ENCODE assay signal across 1 cellular context in the genomic region with DNA sequence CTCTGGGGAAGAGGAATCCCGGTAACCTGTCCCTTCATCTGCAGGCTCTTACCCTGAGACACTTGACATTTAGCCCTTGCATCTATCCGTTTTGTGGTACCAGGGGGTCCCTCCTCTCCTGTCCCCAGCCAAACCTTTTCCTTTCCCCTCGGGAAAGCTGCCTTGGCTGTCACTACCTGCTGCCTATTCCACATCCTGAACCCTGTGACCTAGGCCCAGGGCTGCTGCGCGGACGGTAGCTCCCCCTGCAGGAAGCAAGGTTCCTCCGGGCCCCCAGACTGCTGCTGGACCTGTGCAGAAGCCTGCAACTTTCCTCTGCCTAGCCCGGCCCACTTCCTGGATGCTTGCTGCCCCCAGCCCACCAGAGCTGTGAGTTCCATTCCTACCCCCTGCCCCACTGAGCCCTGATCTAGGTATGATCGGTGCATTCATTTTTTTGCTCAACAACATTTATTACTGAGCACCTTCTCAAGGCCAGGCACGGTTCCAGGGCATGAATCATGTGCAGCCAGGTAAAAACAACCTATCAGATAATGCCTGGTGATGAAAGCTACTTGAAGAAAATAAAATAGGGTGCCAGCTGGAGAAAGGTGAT.
TF ChIP-seq lines count a peak whose summit lies in the region.

No MANE protein-coding gene starts in this region.

TF ChIP-seq in Ishikawa, 13 proteins besides CTCF, POLR2A, EP300 and RAD21:
- TF ChIP-seq, protein P1, sequence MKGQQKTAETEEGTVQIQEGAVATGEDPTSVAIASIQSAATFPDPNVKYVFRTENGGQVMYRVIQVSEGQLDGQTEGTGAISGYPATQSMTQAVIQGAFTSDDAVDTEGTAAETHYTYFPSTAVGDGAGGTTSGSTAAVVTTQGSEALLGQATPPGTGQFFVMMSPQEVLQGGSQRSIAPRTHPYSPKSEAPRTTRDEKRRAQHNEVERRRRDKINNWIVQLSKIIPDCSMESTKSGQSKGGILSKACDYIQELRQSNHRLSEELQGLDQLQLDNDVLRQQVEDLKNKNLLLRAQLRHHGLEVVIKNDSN (IDR thresholded peaks at IDR 0.05), result no peak
- TF ChIP-seq TEAD4 (IDR thresholded peaks at IDR 0.05), result no peak
- TF ChIP-seq CEBPB (IDR thresholded peaks at IDR 0.05), result no peak
- no peak for TF ChIP-seq YY1 (IDR thresholded peaks at IDR 0.05; ENCODE audit: low read depth)
- TF ChIP-seq, protein P2, sequence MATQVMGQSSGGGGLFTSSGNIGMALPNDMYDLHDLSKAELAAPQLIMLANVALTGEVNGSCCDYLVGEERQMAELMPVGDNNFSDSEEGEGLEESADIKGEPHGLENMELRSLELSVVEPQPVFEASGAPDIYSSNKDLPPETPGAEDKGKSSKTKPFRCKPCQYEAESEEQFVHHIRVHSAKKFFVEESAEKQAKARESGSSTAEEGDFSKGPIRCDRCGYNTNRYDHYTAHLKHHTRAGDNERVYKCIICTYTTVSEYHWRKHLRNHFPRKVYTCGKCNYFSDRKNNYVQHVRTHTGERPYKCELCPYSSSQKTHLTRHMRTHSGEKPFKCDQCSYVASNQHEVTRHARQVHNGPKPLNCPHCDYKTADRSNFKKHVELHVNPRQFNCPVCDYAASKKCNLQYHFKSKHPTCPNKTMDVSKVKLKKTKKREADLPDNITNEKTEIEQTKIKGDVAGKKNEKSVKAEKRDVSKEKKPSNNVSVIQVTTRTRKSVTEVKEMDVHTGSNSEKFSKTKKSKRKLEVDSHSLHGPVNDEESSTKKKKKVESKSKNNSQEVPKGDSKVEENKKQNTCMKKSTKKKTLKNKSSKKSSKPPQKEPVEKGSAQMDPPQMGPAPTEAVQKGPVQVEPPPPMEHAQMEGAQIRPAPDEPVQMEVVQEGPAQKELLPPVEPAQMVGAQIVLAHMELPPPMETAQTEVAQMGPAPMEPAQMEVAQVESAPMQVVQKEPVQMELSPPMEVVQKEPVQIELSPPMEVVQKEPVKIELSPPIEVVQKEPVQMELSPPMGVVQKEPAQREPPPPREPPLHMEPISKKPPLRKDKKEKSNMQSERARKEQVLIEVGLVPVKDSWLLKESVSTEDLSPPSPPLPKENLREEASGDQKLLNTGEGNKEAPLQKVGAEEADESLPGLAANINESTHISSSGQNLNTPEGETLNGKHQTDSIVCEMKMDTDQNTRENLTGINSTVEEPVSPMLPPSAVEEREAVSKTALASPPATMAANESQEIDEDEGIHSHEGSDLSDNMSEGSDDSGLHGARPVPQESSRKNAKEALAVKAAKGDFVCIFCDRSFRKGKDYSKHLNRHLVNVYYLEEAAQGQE (IDR thresholded peaks at IDR 0.05; ENCODE audit: low read depth), result no peak
- no peak for TF ChIP-seq NFIC (IDR thresholded peaks at IDR 0.05)
- TF ChIP-seq TAF1 (IDR thresholded peaks at IDR 0.05; ENCODE audit: low read depth), result no peak
- TF ChIP-seq, protein P3, sequence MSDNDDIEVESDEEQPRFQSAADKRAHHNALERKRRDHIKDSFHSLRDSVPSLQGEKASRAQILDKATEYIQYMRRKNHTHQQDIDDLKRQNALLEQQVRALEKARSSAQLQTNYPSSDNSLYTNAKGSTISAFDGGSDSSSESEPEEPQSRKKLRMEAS (IDR thresholded peaks at IDR 0.05), result no peak
- TF ChIP-seq CREB1 (IDR thresholded peaks at IDR 0.05; ENCODE audit: low read depth), result no peak
- no peak for TF ChIP-seq FOXM1 (IDR thresholded peaks at IDR 0.05; ENCODE audit: borderline replicate concordance, low read depth)
- TF ChIP-seq ZBTB7A (IDR thresholded peaks at IDR 0.05; ENCODE audit: low read depth), result no peak
- no peak for TF ChIP-seq TCF12 (IDR thresholded peaks at IDR 0.05; ENCODE audit: low read depth)
- no peak for TF ChIP-seq EGR1 (IDR thresholded peaks at IDR 0.05)
